ENCODE assay signal across 22 cellular contexts in the genomic region with DNA sequence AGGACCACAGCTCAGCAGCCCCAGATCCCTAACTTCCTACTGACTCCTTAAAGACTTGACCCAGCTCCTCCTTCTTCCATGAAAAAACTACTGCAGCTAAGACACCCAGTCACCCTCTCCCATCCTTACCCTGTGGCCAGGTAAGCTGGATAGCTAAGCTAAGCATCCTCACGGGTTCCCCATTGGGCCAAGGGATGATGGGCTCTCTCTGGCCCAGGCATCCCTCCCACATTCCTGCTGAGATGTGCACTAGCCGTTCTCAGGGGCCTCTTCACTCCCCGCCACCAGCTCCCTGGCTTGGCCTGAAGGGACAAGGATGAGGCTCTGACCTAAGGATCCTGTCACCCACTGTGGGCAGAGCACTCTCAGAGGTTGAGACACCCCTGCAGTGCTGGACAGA. TPM values are rescaled to one million over a fixed set of nuclear protein-coding genes. Genes with fewer than 3 reads are reported as not detected.
DNase-seq lines count a peak whose midpoint lies in the region; ATAC-seq and TF ChIP-seq lines count a peak whose summit lies in the region.
"Had no signal": no experiment of that assay in that cellular context is flagged by ENCODE, and none has a peak within 500 bp of the region (broad histone marks: within the 10 kb centered on the region; RNA-seq: fewer than 3 reads in every experiment).

No MANE protein-coding gene starts in this region.

- no peak overlapping the region for H3K14ac ChIP-seq in trophoblast cell (ENCODE audit: low read length)

- no peak overlapping the region for H3K4me2 ChIP-seq in trophoblast cell (ENCODE audit: low read length)

- no peaks in the 10 kb centered on the region for H3K27me3 ChIP-seq in esophagus muscularis mucosa
- H3K27me3 ChIP-seq in trophoblast cell (ENCODE audit: insufficient read depth, low read length) = no peaks in the 10 kb centered on the region
- H3K27me3 ChIP-seq in tibial artery = no peaks in the 10 kb centered on the region

- no peak overlapping the region for H2BK5ac ChIP-seq in trophoblast cell (ENCODE audit: low read depth, low read length, poor library complexity)

- no peak overlapping the region for H4K8ac ChIP-seq in trophoblast cell (ENCODE audit: low read depth, low read length)

- no peak overlapping the region for H2AK5ac ChIP-seq in trophoblast cell (ENCODE audit: low read length)

- 69% methylated on average over 3 of the region's 3 CpGs for WGBS in esophagus muscularis mucosa
- WGBS in trophoblast cell (ENCODE audit: extremely low coverage, insufficient coverage, insufficient read length) = no CpG with 5 or more reads among the region's 3 CpGs

- H3K36me3 ChIP-seq in esophagus muscularis mucosa (peaks cover 38 to 85% (median 75%) of the 10 kb centered on the region in 4 donors), trophoblast cell (ENCODE audit: control insufficient read depth in 1 of 2, insufficient read depth in 2 of 2, low read length in 2 of 2) (peaks cover 82 to 88% of the 10 kb centered on the region in 2 experiments), tibial artery (peaks cover 47 to 87% (median 81%) of the 10 kb centered on the region in 3 donors), mucosa of descending colon (ENCODE audit: low read depth) (no peaks in the 10 kb centered on the region)

- H3K27ac ChIP-seq in esophagus muscularis mucosa (replicated peaks in 1 of 4) = peak overlapping the region; percentile 50 to 100 (median 82)
- H3K27ac ChIP-seq in trophoblast cell (ENCODE audit: low read depth, low read length) = no peak overlapping the region
- peak overlapping the region; percentile 48 to 53 for H3K27ac ChIP-seq in tibial artery
- H3K27ac ChIP-seq: SK-N-MC had no signal

- no peak overlapping the region for H2BK120ac ChIP-seq in trophoblast cell (ENCODE audit: insufficient read depth, low read length, poor library complexity)

- H2AFZ ChIP-seq in trophoblast cell (ENCODE audit: insufficient read depth, low read length, poor library complexity) = no peak overlapping the region

- peaks cover 3% of the 10 kb centered on the region for H3K79me2 ChIP-seq in trophoblast cell (ENCODE audit: control insufficient read depth, insufficient read depth, low read length, poor library complexity)

- peaks cover 2% of the 10 kb centered on the region for H3K79me1 ChIP-seq in trophoblast cell (ENCODE audit: low read length)

- no peak for ATAC-seq in mucosa of descending colon

- H3K27me3 Mint-ChIP-seq in T-helper 2 cell treated with Interferon-gamma antibody and Interleukin-4, amounts not matched to agents 5 μg/mL and 100 μg/mL, for 36 hours (ENCODE audit: low read depth) = no peaks in the 10 kb centered on the region
- no peaks in the 10 kb centered on the region for H3K27me3 Mint-ChIP-seq in activated T-helper 1 cell treated with anti-CD3 and anti-CD28 coated beads, Interleukin-12 subunit alpha, Interleukin-12 subunit beta, Interleukin-2, Interleukin-4 antibody, amounts not matched to agents 30 ng/mL and 10 ng/mL and 1 ng/mL, durations not matched to agents 14 hours and 24 hours and 36 hours (ENCODE audit: insufficient read depth)
- H3K27me3 Mint-ChIP-seq: activated CD4-positive, alpha-beta T cell treated with anti-CD3 and anti-CD28 coated beads, Interleukin-2, amount 10 ng/mL, durations not matched to agents 7 days and 5 days; activated naive CD8-positive, alpha-beta T cell had no signal

- TF ChIP-seq POLR2A in esophagus muscularis mucosa (IDR thresholded peaks at IDR 0.05; ENCODE audit: low read depth) = no peak

- no peak overlapping the region for H4K12ac ChIP-seq in trophoblast cell (ENCODE audit: low read depth, low read length)

- TF ChIP-seq EP300 in esophagus muscularis mucosa (IDR thresholded peaks at IDR 0.05) = no peak

- no peak for DNase-seq in T-helper 2 cell treated with Interferon-gamma antibody and Interleukin-4, amounts not matched to agents 5 μg/mL and 100 μg/mL, for 36 hours (ENCODE audit: low spot score)
- DNase-seq in T-helper 2 cell (no peak), esophagus muscularis mucosa (ENCODE audit: extremely low spot score) (no peak), trophoblast cell (no peak), tibial artery (no peak), OCI-M1 (lab: John Stamatoyannopoulos, UW) (no peak), mucosa of descending colon (no peak)
- DNase-seq in activated T-helper 1 cell treated with anti-CD3 and anti-CD28 coated beads, Interleukin-12 subunit alpha, Interleukin-12 subunit beta, Interleukin-2, Interleukin-4 antibody, amounts not matched to agents 30 ng/mL and 10 ng/mL and 1 ng/mL, durations not matched to agents 14 hours and 24 hours and 36 hours (ENCODE audit: low spot score) = no peak
- DNase-seq: 8988T; activated CD4-positive, alpha-beta T cell treated with anti-CD3 and anti-CD28 coated beads, Interleukin-2, amount 10 ng/mL, durations not matched to agents 7 days and 5 days; C1 segment of cervical spinal cord; effector CD8-positive, alpha-beta T cell; NCI-H2029; NCI-H524; nephron progenitor cell; stimulated activated CD4-positive, alpha-beta T cell treated with anti-CD3 and anti-CD28 coated beads, Interleukin-2, amount 100 ng/mL, for 48 hours had no signal

- no peak overlapping the region for H3K4me3 ChIP-seq in esophagus muscularis mucosa
- H3K4me3 ChIP-seq in trophoblast cell (ENCODE audit: low read depth, low read length) = no peak overlapping the region
- H3K4me3 ChIP-seq in tibial artery = no peak overlapping the region
- H3K4me3 ChIP-seq in mucosa of descending colon = no peak overlapping the region
- H3K4me3 ChIP-seq: HAP-1, SK-N-MC had no signal

- no peak overlapping the region for H3K23ac ChIP-seq in trophoblast cell (ENCODE audit: low read length)

- intact Hi-C loops in esophagus muscularis mucosa (cut with DNase I) (no loop called here), tibial artery (cut with DNase I; ENCODE audit: low total_unique reads) (no loop called here), mucosa of descending colon (cut with DNase I, micrococcal nuclease) (no loop called here)
- intact Hi-C loops in activated T-helper 1 cell treated with anti-CD3 and anti-CD28 coated beads, Interleukin-12 subunit alpha, Interleukin-12 subunit beta, Interleukin-2, Interleukin-4 antibody, amounts not matched to agents 30 ng/mL and 10 ng/mL and 1 ng/mL, durations not matched to agents 14 hours and 24 hours and 36 hours (cut with micrococcal nuclease) = no loop called here

- H3K9ac ChIP-seq in trophoblast cell (ENCODE audit: low read length) = no peak overlapping the region

- H3K4me1 ChIP-seq in esophagus muscularis mucosa (peaks cover 67 to 68% (median 67%) of the 10 kb centered on the region in 4 donors), trophoblast cell (ENCODE audit: control insufficient read depth in 1 of 2, insufficient read depth in 2 of 2, low read length in 2 of 2) (peaks cover 5 to 7% of the 10 kb centered on the region in 2 experiments), tibial artery (peaks cover 0 to 58% (median 46%) of the 10 kb centered on the region in 4 donors), mucosa of descending colon (ENCODE audit: low read depth) (peaks cover 13% of the 10 kb centered on the region)
- H3K4me1 ChIP-seq: HAP-1 had no signal

- H3K9me3 ChIP-seq in esophagus muscularis mucosa (no peaks in the 10 kb centered on the region), trophoblast cell (ENCODE audit: insufficient read depth, low read depth, low read length) (peaks cover 3% of the 10 kb centered on the region), tibial artery (no peaks in the 10 kb centered on the region), mucosa of descending colon (no peaks in the 10 kb centered on the region)
- H3K9me3 ChIP-seq: HAP-1 had no signal

- H3K4ac ChIP-seq in trophoblast cell (ENCODE audit: low read depth, low read length) = no peak overlapping the region

- peaks cover 19% of the 10 kb centered on the region for H3K36me3 Mint-ChIP-seq in T-helper 2 cell treated with Interferon-gamma antibody and Interleukin-4, amounts not matched to agents 5 μg/mL and 100 μg/mL, for 36 hours (ENCODE audit: low read depth)
- peaks cover 18% of the 10 kb centered on the region for H3K36me3 Mint-ChIP-seq in activated T-helper 1 cell treated with anti-CD3 and anti-CD28 coated beads, Interleukin-12 subunit alpha, Interleukin-12 subunit beta, Interleukin-2, Interleukin-4 antibody, amounts not matched to agents 30 ng/mL and 10 ng/mL and 1 ng/mL, durations not matched to agents 14 hours and 24 hours and 36 hours (ENCODE audit: low read depth)

- TF ChIP-seq CTCF in esophagus muscularis mucosa (IDR thresholded peaks at IDR 0.05) = no peak
- TF ChIP-seq CTCF in tibial artery (IDR thresholded peaks at IDR 0.05) = no peak
- no peak for TF ChIP-seq CTCF in mucosa of descending colon (IDR thresholded peaks at IDR 0.05)

- no peaks in the 10 kb centered on the region for H3K9me3 Mint-ChIP-seq in T-helper 2 cell treated with Interferon-gamma antibody and Interleukin-4, amounts not matched to agents 5 μg/mL and 100 μg/mL, for 36 hours
- no peaks in the 10 kb centered on the region for H3K9me3 Mint-ChIP-seq in activated T-helper 1 cell treated with anti-CD3 and anti-CD28 coated beads, Interleukin-12 subunit alpha, Interleukin-12 subunit beta, Interleukin-2, Interleukin-4 antibody, amounts not matched to agents 30 ng/mL and 10 ng/mL and 1 ng/mL, durations not matched to agents 14 hours and 24 hours and 36 hours
- H3K9me3 Mint-ChIP-seq: activated CD4-positive, alpha-beta T cell treated with anti-CD3 and anti-CD28 coated beads, Interleukin-2, amount 10 ng/mL, durations not matched to agents 7 days and 5 days; nephron progenitor cell had no signal

- peak overlapping the region; percentile 42 for H3K27ac Mint-ChIP-seq in T-helper 2 cell treated with Interferon-gamma antibody and Interleukin-4, amounts not matched to agents 5 μg/mL and 100 μg/mL, for 36 hours
- H3K27ac Mint-ChIP-seq in activated T-helper 1 cell treated with anti-CD3 and anti-CD28 coated beads, Interleukin-12 subunit alpha, Interleukin-12 subunit beta, Interleukin-2, Interleukin-4 antibody, amounts not matched to agents 30 ng/mL and 10 ng/mL and 1 ng/mL, durations not matched to agents 14 hours and 24 hours and 36 hours = no peak overlapping the region
- H3K27ac Mint-ChIP-seq: activated CD4-positive, alpha-beta T cell treated with anti-CD3 and anti-CD28 coated beads, Interleukin-2, amount 10 ng/mL, durations not matched to agents 7 days and 5 days; activated naive CD8-positive, alpha-beta T cell; nephron progenitor cell had no signal

- no peaks in the 10 kb centered on the region for H3K4me1 Mint-ChIP-seq in T-helper 2 cell treated with Interferon-gamma antibody and Interleukin-4, amounts not matched to agents 5 μg/mL and 100 μg/mL, for 36 hours (ENCODE audit: low read depth)
- H3K4me1 Mint-ChIP-seq in activated T-helper 1 cell treated with anti-CD3 and anti-CD28 coated beads, Interleukin-12 subunit alpha, Interleukin-12 subunit beta, Interleukin-2, Interleukin-4 antibody, amounts not matched to agents 30 ng/mL and 10 ng/mL and 1 ng/mL, durations not matched to agents 14 hours and 24 hours and 36 hours (ENCODE audit: low read depth) = peaks cover 9% of the 10 kb centered on the region
- H3K4me1 Mint-ChIP-seq: activated CD4-positive, alpha-beta T cell treated with anti-CD3 and anti-CD28 coated beads, Interleukin-2, amount 10 ng/mL, durations not matched to agents 7 days and 5 days had no signal

- no peak overlapping the region for H3K4me3 Mint-ChIP-seq in T-helper 2 cell treated with Interferon-gamma antibody and Interleukin-4, amounts not matched to agents 5 μg/mL and 100 μg/mL, for 36 hours
- H3K4me3 Mint-ChIP-seq in activated T-helper 1 cell treated with anti-CD3 and anti-CD28 coated beads, Interleukin-12 subunit alpha, Interleukin-12 subunit beta, Interleukin-2, Interleukin-4 antibody, amounts not matched to agents 30 ng/mL and 10 ng/mL and 1 ng/mL, durations not matched to agents 14 hours and 24 hours and 36 hours = no peak overlapping the region
- H3K4me3 Mint-ChIP-seq: activated CD4-positive, alpha-beta T cell treated with anti-CD3 and anti-CD28 coated beads, Interleukin-2, amount 10 ng/mL, durations not matched to agents 7 days and 5 days; activated naive CD8-positive, alpha-beta T cell; nephron progenitor cell had no signal

- H2BK12ac ChIP-seq in trophoblast cell (ENCODE audit: low read length) = no peak overlapping the region

- peak overlapping the region; percentile 51 for H3K18ac ChIP-seq in trophoblast cell (ENCODE audit: low read length)

- no peak overlapping the region for H4K91ac ChIP-seq in trophoblast cell (ENCODE audit: low read depth, low read length)

RNA-seq across cellular contexts. Expression of a gene that starts 8.5 kb away (rescaled TPM):
- total RNA-seq in esophagus muscularis mucosa (100 to 1,000 TPM in 1 of 4 donors, 10 to 100 TPM in 3; 65.8 to 142 (median 81.3) TPM), mucosa of descending colon (10 to 100 TPM in 2 of 3 donors, 1 to 10 TPM in 1; 4.0 to 68.5 (median 22.2) TPM)
- 65.8 and 67.9 TPM in 2 replicates for polyA plus RNA-seq in trophoblast cell (2013)
- 40.0 and 43.1 TPM in 2 replicates for total RNA-seq in activated T-helper 1 cell treated with anti-CD3 and anti-CD28 coated beads, Interleukin-12 subunit alpha, Interleukin-12 subunit beta, Interleukin-2, Interleukin-4 antibody, amounts not matched to agents 30 ng/mL and 10 ng/mL and 1 ng/mL, durations not matched to agents 14 hours and 24 hours and 36 hours

RNA-seq across cellular contexts. Expression of a gene that starts 16.0 kb away (rescaled TPM):
- total RNA-seq in esophagus muscularis mucosa (10 to 100 TPM; 13.9 to 43.1 (median 22.0) TPM), mucosa of descending colon (10 to 100 TPM in 1 of 3 donors, 1 to 10 TPM in 2; 2.2 to 20.3 (median 9.4) TPM)
- polyA plus RNA-seq in trophoblast cell (2013) = 21.7 and 21.9 TPM in 2 replicates
- total RNA-seq in activated T-helper 1 cell treated with anti-CD3 and anti-CD28 coated beads, Interleukin-12 subunit alpha, Interleukin-12 subunit beta, Interleukin-2, Interleukin-4 antibody, amounts not matched to agents 30 ng/mL and 10 ng/mL and 1 ng/mL, durations not matched to agents 14 hours and 24 hours and 36 hours = 12.7 and 20.3 TPM in 2 replicates

RNA-seq across cellular contexts. Expression of a gene that starts 20.4 kb away (rescaled TPM):
- total RNA-seq in esophagus muscularis mucosa (under 1 TPM in 1 of 4 donors, not detected in 3; 0.17 TPM), mucosa of descending colon (not detected)
- polyA plus RNA-seq in trophoblast cell (2013) = 0.03 and 0.06 TPM in 2 replicates
- total RNA-seq in activated T-helper 1 cell treated with anti-CD3 and anti-CD28 coated beads, Interleukin-12 subunit alpha, Interleukin-12 subunit beta, Interleukin-2, Interleukin-4 antibody, amounts not matched to agents 30 ng/mL and 10 ng/mL and 1 ng/mL, durations not matched to agents 14 hours and 24 hours and 36 hours = not detected in 2 replicates
- total RNA-seq: HT1080, renal cortical epithelial cell, ureter had no signal

RNA-seq across cellular contexts. Expression of a gene that starts 23.3 kb away (rescaled TPM):
- total RNA-seq in esophagus muscularis mucosa = 10 to 100 TPM; 17.2 to 51.6 (median 36.1) TPM
- polyA plus RNA-seq in trophoblast cell (2013) = 12.5 and 14.2 TPM in 2 replicates
- 213 and 218 TPM in 2 replicates for total RNA-seq in activated T-helper 1 cell treated with anti-CD3 and anti-CD28 coated beads, Interleukin-12 subunit alpha, Interleukin-12 subunit beta, Interleukin-2, Interleukin-4 antibody, amounts not matched to agents 30 ng/mL and 10 ng/mL and 1 ng/mL, durations not matched to agents 14 hours and 24 hours and 36 hours
- 100 to 1,000 TPM in 2 of 3 donors, 10 to 100 TPM in 1; 96.9 to 175 (median 139) TPM for total RNA-seq in mucosa of descending colon

RNA-seq across cellular contexts. Expression of a gene that starts 28.3 kb away (rescaled TPM):
- total RNA-seq in esophagus muscularis mucosa (1 to 10 TPM in 1 of 4 donors, under 1 TPM in 2, not detected in 1; 0.80 to 1.1 (median 0.99) TPM), mucosa of descending colon (1 to 10 TPM in 1 of 3 donors, under 1 TPM in 2; 0.61 to 2.3 (median 0.80) TPM)
- polyA plus RNA-seq in trophoblast cell (2013) = 0.34 and 0.42 TPM in 2 replicates
- 5.5 and 6.9 TPM in 2 replicates for total RNA-seq in activated T-helper 1 cell treated with anti-CD3 and anti-CD28 coated beads, Interleukin-12 subunit alpha, Interleukin-12 subunit beta, Interleukin-2, Interleukin-4 antibody, amounts not matched to agents 30 ng/mL and 10 ng/mL and 1 ng/mL, durations not matched to agents 14 hours and 24 hours and 36 hours
